ENCODE assay signal across 8 cellular contexts in genomic region chr16:87316450-87316922, GRCh38. TPM values are rescaled to one million over a fixed set of nuclear protein-coding genes. Genes with fewer than 3 reads are reported as not detected.
DNase-seq lines count a peak whose midpoint lies in the region; ATAC-seq, FAIRE-seq and TF ChIP-seq lines count a peak whose summit lies in the region.

No MANE protein-coding gene starts in this region.

- peaks cover 13% of the 10 kb centered on the region for H3K36me3 Mint-ChIP-seq in CD4-positive, alpha-beta T cell (ENCODE audit: low read depth)

- TF ChIP-seq CTCF in CD4-positive, alpha-beta T cell (IDR thresholded peaks at IDR 0.05), result no peak
- no peak for TF ChIP-seq CTCF in PC-3 (conservative IDR thresholded peaks at IDR 0.05; ENCODE audit: low read depth, low read length)
- no peak for TF ChIP-seq CTCF in endothelial cell of umbilical vein (IDR thresholded peaks at IDR 0.05; ENCODE audit: extremely low read depth in 1 of 2, insufficient read depth in 1 of 2, low read depth in 1 of 2, low read length in 2 of 2)
- TF ChIP-seq CTCF in osteoblast (IDR thresholded peaks at IDR 0.05; ENCODE audit: extremely low read depth, low read depth, low read length), result no peak

- dilution Hi-C loops in endothelial cell of umbilical vein (cut with MboI; ENCODE audit: extremely low pct_ligation_motif_present, low sequenced_read_pairs), result no loop called here

- H3F3A ChIP-seq in PC-3 (ENCODE audit: low read length, unreplicated experiment), result no peaks in the 10 kb centered on the region

- no peaks in the 10 kb centered on the region for H3K9me3 ChIP-seq in CD4-positive, alpha-beta T cell (ENCODE audit: control insufficient read depth, low read length)
- H3K9me3 ChIP-seq in PC-3 (ENCODE audit: low read length) (no peaks in the 10 kb centered on the region), endothelial cell of umbilical vein (replicated peaks; ENCODE audit: control insufficient read depth, insufficient read depth, low read length) (no peaks in the 10 kb centered on the region), osteoblast (ENCODE audit: low read depth, low read length) (no peaks in the 10 kb centered on the region)

- H3K4me2 ChIP-seq in PC-3 (ENCODE audit: low read length) (peak overlapping the region; percentile 98), endothelial cell of umbilical vein (ENCODE audit: insufficient read depth, low read length) (peak overlapping the region; percentile 91), osteoblast (ENCODE audit: insufficient read depth, low read length) (peak overlapping the region; percentile 93)

- no peak for DNase-seq in CD4-positive, alpha-beta T cell
- no peak for DNase-seq in PC-3
- DNase-seq in endothelial cell of umbilical vein (ENCODE audit: low read depth, low spot score), result no peak
- DNase-seq in osteoblast (ENCODE audit: insufficient read length, low spot score, missing footprints), result no peak
- no peak for DNase-seq in activated gamma-delta T cell (lab: John Stamatoyannopoulos, UW)
- no peak for DNase-seq in HUDEP-2 (lab: John Stamatoyannopoulos, UW; ENCODE audit: unreplicated experiment in 76 of 76)

- no peaks in the 10 kb centered on the region for H3K27me3 Mint-ChIP-seq in CD4-positive, alpha-beta T cell

- POLR2A ChIA-PET in CD4-positive, alpha-beta T cell (lab: Charles Lee), result interaction anchor here (1.3 to 3.9 kb wide), 5 partner anchors 67 to 449 kb away, joined by 4 to 45 read pairs (median 8); partner anchors contain the start of genes FBXO31, KLHDC4 and MAP1LC3B
- POLR2A ChIA-PET in PC-3 (lab: Charles Lee; ENCODE audit: unreplicated experiment) (interaction anchor here (0.6 kb wide), 1 partner anchor 815 kb away, joined by 3 read pairs; no protein-coding TSS in a partner anchor), endothelial cell of umbilical vein (lab: Charles Lee) (interaction anchor here (1.0 kb wide), 1 partner anchor 67 kb away, joined by 6 read pairs; the partner anchor contains the start of gene FBXO31)

- H3K9ac ChIP-seq in PC-3 (ENCODE audit: low read length), result peak overlapping the region; percentile 100
- peak overlapping the region; percentile 98 for H3K9ac ChIP-seq in endothelial cell of umbilical vein (replicated peaks; ENCODE audit: extremely low read depth, insufficient read depth, low read length)

- peak overlapping the region; percentile 97 for H3K4me3 Mint-ChIP-seq in CD4-positive, alpha-beta T cell

- no peaks in the 10 kb centered on the region for H3K9me2 ChIP-seq in PC-3 (replicated peaks; ENCODE audit: low read length)

- BruUV-seq in PC-3 (replicated peaks; lab: Mats Ljungman, UMichigan), result no TSS peak
- no TSS peak for BruUV-seq in endothelial cell of umbilical vein (replicated peaks; lab: Mats Ljungman, UMichigan)

- H3K4me1 Mint-ChIP-seq in CD4-positive, alpha-beta T cell (ENCODE audit: low read depth), result peaks cover 21% of the 10 kb centered on the region

- H3K4me3 ChIP-seq in PC-3 (ENCODE audit: low read length) (peak overlapping the region; percentile 99), endothelial cell of umbilical vein (replicated peaks in 1 of 3; ENCODE audit: insufficient read depth in 1 of 3, low read depth in 1 of 3, low read length in 3 of 3) (peak overlapping the region in 2 of 3 experiments; percentile 91 to 99), osteoblast (ENCODE audit: insufficient read depth, low read length) (peak overlapping the region; percentile 98)

- H3K27ac ChIP-seq in CD4-positive, alpha-beta T cell (ENCODE audit: low read depth, low read length), result peak overlapping the region; percentile 78
- H3K27ac ChIP-seq in PC-3 (ENCODE audit: low read length) (peak overlapping the region; percentile 90), endothelial cell of umbilical vein (ENCODE audit: insufficient read depth, low read depth, low read length) (peak overlapping the region; percentile 84), osteoblast (ENCODE audit: low read depth, low read length) (peak overlapping the region; percentile 96)

- H3K36me3 ChIP-seq in PC-3 (ENCODE audit: low read depth, low read length) (no peaks in the 10 kb centered on the region), endothelial cell of umbilical vein (ENCODE audit: control insufficient read depth in 2 of 2, extremely low read depth in 1 of 2, insufficient read depth in 2 of 2, low read length in 2 of 2) (no peaks in the 10 kb centered on the region), osteoblast (ENCODE audit: insufficient read depth, low read length) (no peaks in the 10 kb centered on the region)

- H3K27me3 ChIP-seq in CD4-positive, alpha-beta T cell (ENCODE audit: control insufficient read depth, insufficient read depth, low read length), result no peaks in the 10 kb centered on the region
- H3K27me3 ChIP-seq in PC-3 (ENCODE audit: low read length) (no peaks in the 10 kb centered on the region), endothelial cell of umbilical vein (ENCODE audit: control insufficient read depth in 2 of 2, insufficient read depth in 2 of 2, low read length in 2 of 2) (no peaks in the 10 kb centered on the region), osteoblast (ENCODE audit: insufficient read depth, low read length) (no peaks in the 10 kb centered on the region)

- no peak for TF ChIP-seq POLR2A in endothelial cell of umbilical vein (IDR thresholded peaks at IDR 0.05; ENCODE audit: low read depth, low read length)

- no peaks in the 10 kb centered on the region for H3K9me1 ChIP-seq in endothelial cell of umbilical vein (replicated peaks; ENCODE audit: control insufficient read depth, extremely low read depth, insufficient read depth, low read length)

- H3K9me3 Mint-ChIP-seq in CD4-positive, alpha-beta T cell, result no peaks in the 10 kb centered on the region

- H4K20me1 ChIP-seq in PC-3 (ENCODE audit: low read length) (no peaks in the 10 kb centered on the region), endothelial cell of umbilical vein (replicated peaks; ENCODE audit: control insufficient read depth, extremely low read depth, insufficient read depth, low read length) (no peaks in the 10 kb centered on the region), osteoblast (ENCODE audit: insufficient read depth, low read length) (no peaks in the 10 kb centered on the region)

- H2AFZ ChIP-seq in PC-3 (ENCODE audit: low read length) (peak overlapping the region; percentile 86; the same call in 1 of the 2 replicates), endothelial cell of umbilical vein (ENCODE audit: low read depth, low read length) (peak overlapping the region; percentile 93), osteoblast (ENCODE audit: low read length) (peak overlapping the region; percentile 92)

- intact Hi-C loops in CD4-positive, alpha-beta T cell (cut with DNase I, micrococcal nuclease), result loop anchor here (2.0 to 5.0 kb wide), 3 partner anchors 64 to 176 kb away; partner anchors contain the start of gene ZCCHC14 (in 1 of the 2)
- intact Hi-C loops in PC-3 (cut with micrococcal nuclease), result loop anchor here (5.0 kb wide), 1 partner anchor 76 kb away; the partner anchor contains the start of gene MAP1LC3B
- intact Hi-C loops in endothelial cell of umbilical vein (cut with micrococcal nuclease), result loop anchor here (2.0 to 5.0 kb wide), 3 partner anchors 66 to 929 kb away; partner anchors contain the start of gene FBXO31

- H3K27ac Mint-ChIP-seq in CD4-positive, alpha-beta T cell, result peak overlapping the region; percentile 93

- CTCF ChIA-PET in CD4-positive, alpha-beta T cell (lab: Charles Lee), result interaction anchor here (1.4 to 2.5 kb wide), 2 partner anchors 18 to 66 kb away, joined by 3 to 11 read pairs; partner anchors contain the start of gene FBXO31
- CTCF ChIA-PET in PC-3 (lab: Charles Lee), result no interaction called here
- CTCF ChIA-PET in endothelial cell of umbilical vein (lab: Charles Lee), result interaction anchor here (0.7 to 1.7 kb wide), 5 partner anchors 11 to 67 kb away, joined by 3 to 5 read pairs (median 5); partner anchors contain the start of gene FBXO31

- H3K4me1 ChIP-seq in PC-3 (ENCODE audit: insufficient read depth, low read length) (peaks cover 8% of the 10 kb centered on the region), endothelial cell of umbilical vein (ENCODE audit: control insufficient read depth, extremely low read depth, insufficient read depth, low read length) (peaks cover 7% of the 10 kb centered on the region), osteoblast (ENCODE audit: insufficient read depth, low read length) (peaks cover 9% of the 10 kb centered on the region)

- FAIRE-seq in endothelial cell of umbilical vein (lab: Jason Lieb, UNC), result no peak

- peaks cover 18% of the 10 kb centered on the region for H3K79me2 ChIP-seq in PC-3 (ENCODE audit: low read length)
- peaks cover 11% of the 10 kb centered on the region for H3K79me2 ChIP-seq in endothelial cell of umbilical vein (ENCODE audit: control insufficient read depth, insufficient read depth, low read length)
- peaks cover 18% of the 10 kb centered on the region for H3K79me2 ChIP-seq in osteoblast (ENCODE audit: insufficient read depth, low read length)

- ATAC-seq in CD4-positive, alpha-beta T cell (ENCODE audit: poor library complexity), result no peak
- ATAC-seq in PC-3 (no peak), HG02571 (IDR thresholded peaks at IDR 0.05; ENCODE audit: unreplicated experiment) (no peak), GM21529 (IDR thresholded peaks at IDR 0.05; ENCODE audit: unreplicated experiment) (no peak)

TF ChIP-seq in endothelial cell of umbilical vein, 7 proteins besides CTCF, POLR2A, EP300 and RAD21:
- TF ChIP-seq JUN (IDR thresholded peaks at IDR 0.05; ENCODE audit: borderline replicate concordance, insufficient read depth, insufficient read length, low read depth) (no peak), MAX (IDR thresholded peaks at IDR 0.05; ENCODE audit: insufficient read depth, insufficient read length) (no peak), POLR2AphosphoS5 (IDR thresholded peaks at IDR 0.05; ENCODE audit: insufficient read depth, low read depth, low read length) (no peak), FOS (IDR thresholded peaks at IDR 0.05; ENCODE audit: borderline replicate concordance, insufficient read depth, low read length) (no peak), MYC (IDR thresholded peaks at IDR 0.05; ENCODE audit: low read depth, low read length) (no peak)

RNA-seq across cellular contexts. Expression of gene C16orf95, which starts 0.7 kb away (rescaled TPM):
- 1 to 10 TPM in 1 of 2 experiments, under 1 TPM in 1; 0.74 to 1.2 TPM for total RNA-seq in CD4-positive, alpha-beta T cell
- total RNA-seq in PC-3 (2014; rRNA removed), result 2.4 and 3.3 TPM in 2 replicates
- 4.8 and 6.6 TPM in 2 replicates for total RNA-seq in endothelial cell of umbilical vein
- 4.0 and 6.1 TPM in 2 replicates for polyA plus RNA-seq in endothelial cell of umbilical vein
- polyA plus RNA-seq in endothelial cell of umbilical vein (2011; cell fraction: cytosol; rRNA removed), result 3.0 and 3.3 TPM in 2 replicates
- 2.1 and 2.8 TPM in 2 replicates for polyA plus RNA-seq in endothelial cell of umbilical vein (2011; cell fraction: nucleus; rRNA removed)
- 2.3 and 7.3 TPM in 2 replicates for polyA plus RNA-seq in endothelial cell of umbilical vein (2012)
- 2.3 and 2.4 TPM in 2 replicates for polyA minus RNA-seq in endothelial cell of umbilical vein
- polyA minus RNA-seq in endothelial cell of umbilical vein (2011; cell fraction: cytosol; rRNA and poly(A)+ RNA removed), result 2.4 TPM
- 0.43 and 1.2 TPM in 2 replicates for polyA minus RNA-seq in endothelial cell of umbilical vein (2011; cell fraction: nucleus; rRNA and poly(A)+ RNA removed)
- 4.0 and 4.4 TPM in 2 replicates for total RNA-seq in osteoblast
